In genomic region chr20:1266167-1266973, GRCh38 we compare ENCODE assay signal across 1 cellular context.
TF ChIP-seq lines count a peak whose summit lies in the region.

SNPH (plus strand) TSS chr20:1266294; CDS start chr20:1296240, 29,946 bp downstream.

TF ChIP-seq in K562, 482 proteins besides CTCF, POLR2A, EP300 and RAD21 (continued from another document and continues in another):
- TF ChIP-seq E4F1 (CRISPR knock-in tag; IDR thresholded peaks at IDR 0.05; ENCODE audit: borderline replicate concordance) (no peak), MBD1 (CRISPR knock-in tag; IDR thresholded peaks at IDR 0.05) (no peak), TCF7L2 (IDR thresholded peaks at IDR 0.05; ENCODE audit: low read depth, low read length) (no peak), SNIP1 (IDR thresholded peaks at IDR 0.05; ENCODE audit: low read depth) (no peak), ZFX (CRISPR knock-in tag; IDR thresholded peaks at IDR 0.05) (peak; percentile 74), TAF15 (IDR thresholded peaks at IDR 0.05; ENCODE audit: low read depth, low read length) (no peak), PHF20 (IDR thresholded peaks at IDR 0.05; ENCODE audit: partially characterized antibody) (no peak), PRDM10 (IDR thresholded peaks at IDR 0.05; ENCODE audit: partially characterized antibody) (peak; percentile 43), HNRNPL (IDR thresholded peaks at IDR 0.05; ENCODE audit: low read depth, low read length) (no peak), NFE2L1 (tag; IDR thresholded peaks at IDR 0.05; ENCODE audit: borderline replicate concordance, low read depth) (no peak), UBTF (IDR thresholded peaks at IDR 0.05; ENCODE audit: borderline replicate concordance in 1 of 2, low read depth in 2 of 2, low read length in 2 of 2) (peak; percentile 51 to 87; a peak in 1 of 4 replicates), SETDB1 (IDR thresholded peaks at IDR 0.05; ENCODE audit: low read length) (no peak), CCAR2 (IDR thresholded peaks at IDR 0.05; ENCODE audit: low read depth, low read length) (no peak), KLF16 (IDR thresholded peaks at IDR 0.05) (no peak), HMGN3 (IDR thresholded peaks at IDR 0.05; ENCODE audit: borderline replicate concordance, extremely low read depth, insufficient read length, low read depth, low read length) (peak; percentile 63), CHD1 (IDR thresholded peaks at IDR 0.05; ENCODE audit: low read length) (no peak), HCFC1 (IDR thresholded peaks at IDR 0.05; ENCODE audit: low read depth, low read length) (no peak), RCOR1 (IDR thresholded peaks at IDR 0.05; ENCODE audit: borderline replicate concordance in 1 of 2, low read depth in 2 of 2, low read length in 2 of 2) (0 out of 4 replicates have a peak, but pooled peaks of 1 of the 2 experiments have one; percentile 7), ILK (tag; IDR thresholded peaks at IDR 0.05; ENCODE audit: borderline replicate concordance, low read depth) (no peak), SP2 (IDR thresholded peaks at IDR 0.05; ENCODE audit: extremely low read depth, low read depth, low read length, poor library complexity, severe bottlenecking) (no peak), SMAD1 (IDR thresholded peaks at IDR 0.05; ENCODE audit: low read depth, low read length, partially characterized antibody) (no peak), VEZF1 (CRISPR knock-in tag; IDR thresholded peaks at IDR 0.05) (peak; percentile 77), POLR2AphosphoS5 (IDR thresholded peaks at IDR 0.05; ENCODE audit: control insufficient read depth, insufficient read depth, low read depth, low read length) (no peak), EHMT2 (IDR thresholded peaks at IDR 0.05) (no peak), ZNF511 (CRISPR knock-in tag; IDR thresholded peaks at IDR 0.05) (no peak), SMARCC2 (IDR thresholded peaks at IDR 0.05; ENCODE audit: low read depth) (no peak), ETV6 (IDR thresholded peaks at IDR 0.05; ENCODE audit: borderline replicate concordance in 1 of 2, low read depth in 2 of 2, low read length in 1 of 2) (no peak), ETV6 (CRISPR knock-in tag; IDR thresholded peaks at IDR 0.05; ENCODE audit: borderline replicate concordance) (no peak), XRCC5 (IDR thresholded peaks at IDR 0.05; ENCODE audit: low read depth, low read length) (no peak), IRF1 (CRISPR knock-in tag; IDR thresholded peaks at IDR 0.05; ENCODE audit: borderline replicate concordance) (no peak), PPARD (CRISPR knock-in tag; IDR thresholded peaks at IDR 0.05) (no peak), SREBF1 (IDR thresholded peaks at IDR 0.05; ENCODE audit: borderline replicate concordance, low read depth, low read length) (no peak), TAF9B (IDR thresholded peaks at IDR 0.05; ENCODE audit: partially characterized antibody) (no peak), ZNF449 (CRISPR knock-in tag; IDR thresholded peaks at IDR 0.05) (no peak), E2F8 (IDR thresholded peaks at IDR 0.05; ENCODE audit: low read depth, partially characterized antibody) (no peak), MXD1 (CRISPR knock-in tag; IDR thresholded peaks at IDR 0.05; ENCODE audit: borderline replicate concordance, poor library complexity, severe bottlenecking) (no peak), MLLT1 (IDR thresholded peaks at IDR 0.05) (no peak), TSC22D4 (tag; IDR thresholded peaks at IDR 0.05) (no peak), HMG20A (CRISPR knock-in tag; conservative IDR thresholded peaks at IDR 0.05) (no peak)
